1 cellular context compared by ENCODE assay signal in the genomic region with DNA sequence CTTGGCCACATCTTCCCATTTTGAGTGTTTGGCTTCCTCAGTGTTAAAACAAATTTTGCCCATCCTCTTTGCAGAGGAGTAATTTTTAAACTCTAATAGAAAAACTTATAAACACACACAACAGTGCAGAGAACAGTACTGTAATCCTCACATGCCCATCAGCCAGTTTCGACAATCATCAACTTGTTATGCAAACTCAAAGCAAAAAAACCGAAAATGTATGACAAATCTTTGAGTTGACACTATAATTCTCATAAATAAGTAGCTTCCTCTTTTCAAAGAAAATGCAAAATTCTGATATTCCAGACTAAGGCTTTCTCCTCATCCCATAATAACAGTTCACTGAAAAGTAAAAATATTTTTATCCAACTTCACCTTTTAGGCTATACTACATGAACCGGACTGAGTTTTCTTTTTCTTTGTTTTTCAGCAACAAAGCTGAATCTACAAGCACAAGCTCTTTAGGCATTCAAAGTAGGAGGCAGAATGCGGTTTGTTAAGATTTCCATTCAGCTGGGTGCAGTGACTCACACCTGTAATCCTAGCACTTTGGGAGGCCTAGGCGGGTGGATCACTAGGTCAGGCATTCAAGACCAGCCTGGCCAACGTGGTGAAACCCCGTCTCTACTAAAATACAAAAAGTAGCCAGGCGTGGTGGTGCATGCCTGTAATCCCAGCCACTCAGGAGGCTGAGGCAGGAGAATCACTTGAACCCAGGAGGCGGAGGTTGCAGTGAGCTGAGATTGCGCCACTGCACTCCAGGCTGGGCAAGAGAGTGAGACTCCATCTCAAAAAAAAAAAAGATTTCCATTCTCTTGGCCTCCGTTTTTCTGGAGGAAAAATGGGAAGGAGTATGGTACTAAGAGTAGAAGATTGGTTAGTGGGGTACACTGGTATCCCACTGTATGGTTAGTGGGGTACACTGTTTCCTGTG.
TF ChIP-seq lines count a peak whose summit lies in the region.

No MANE protein-coding gene starts in this region.

TF ChIP-seq in HepG2, 621 proteins besides CTCF, POLR2A, EP300 and RAD21 (continued from another document):
- TF ChIP-seq, protein P1, sequence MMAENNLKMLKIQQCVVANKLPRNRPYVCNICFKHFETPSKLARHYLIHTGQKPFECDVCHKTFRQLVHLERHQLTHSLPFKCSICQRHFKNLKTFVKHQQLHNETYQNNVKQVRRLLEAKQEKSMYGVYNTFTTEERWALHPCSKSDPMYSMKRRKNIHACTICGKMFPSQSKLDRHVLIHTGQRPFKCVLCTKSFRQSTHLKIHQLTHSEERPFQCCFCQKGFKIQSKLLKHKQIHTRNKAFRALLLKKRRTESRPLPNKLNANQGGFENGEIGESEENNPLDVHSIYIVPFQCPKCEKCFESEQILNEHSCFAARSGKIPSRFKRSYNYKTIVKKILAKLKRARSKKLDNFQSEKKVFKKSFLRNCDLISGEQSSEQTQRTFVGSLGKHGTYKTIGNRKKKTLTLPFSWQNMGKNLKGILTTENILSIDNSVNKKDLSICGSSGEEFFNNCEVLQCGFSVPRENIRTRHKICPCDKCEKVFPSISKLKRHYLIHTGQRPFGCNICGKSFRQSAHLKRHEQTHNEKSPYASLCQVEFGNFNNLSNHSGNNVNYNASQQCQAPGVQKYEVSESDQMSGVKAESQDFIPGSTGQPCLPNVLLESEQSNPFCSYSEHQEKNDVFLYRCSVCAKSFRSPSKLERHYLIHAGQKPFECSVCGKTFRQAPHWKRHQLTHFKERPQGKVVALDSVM (CRISPR knock-in tag; IDR thresholded peaks at IDR 0.05), result 0 out of 2 replicates have a peak, but pooled peaks have one; percentile 21
- TF ChIP-seq ZNF749 (CRISPR knock-in tag; IDR thresholded peaks at IDR 0.05; ENCODE audit: borderline replicate concordance) (no peak), ZNF510 (CRISPR knock-in tag; IDR thresholded peaks at IDR 0.05; ENCODE audit: low read depth) (no peak)
